8 cellular contexts compared by ENCODE assay signal in genomic region chr11:63837719-63838118, GRCh38. TPM values are rescaled to one million over a fixed set of nuclear protein-coding genes. Genes with fewer than 3 reads are reported as not detected.
DNase-seq lines count a peak whose midpoint lies in the region; ATAC-seq and TF ChIP-seq lines count a peak whose summit lies in the region.

No MANE protein-coding gene starts in this region.

- H3K36me3 Mint-ChIP-seq in H9 (ENCODE audit: insufficient read depth in 1 of 3, low read depth in 3 of 3): peaks cover 0 to 2% (median 2%) of the 10 kb centered on the region in 3 experiments; a peak in 3 of 7 replicates

- H3T11ph ChIP-seq in H9 (ENCODE audit: low read length): no peak overlapping the region

- H3K4ac ChIP-seq in H9 (ENCODE audit: low read depth, low read length): no peak overlapping the region

- peaks cover 50 to 57% of the 10 kb centered on the region in 2 experiments for H3K4me1 Mint-ChIP-seq in H9

- no peak overlapping the region for H2BK12ac ChIP-seq in H9 (ENCODE audit: insufficient read length, low read depth, low read length)

- H3K27me3 ChIP-seq in H9 (ENCODE audit: insufficient read depth, low read length) (no peaks in the 10 kb centered on the region), RWPE2 (ENCODE audit: insufficient read depth, poor library complexity, severe bottlenecking) (no peaks in the 10 kb centered on the region), fibroblast of lung (ENCODE audit: control insufficient read depth, insufficient read depth, low read length) (no peaks in the 10 kb centered on the region), smooth muscle cell (ENCODE audit: low read depth) (no peaks in the 10 kb centered on the region)

- H2BK20ac ChIP-seq in H9 (ENCODE audit: low read depth, low read length, poor library complexity, severe bottlenecking): no peak overlapping the region

- peak overlapping the region; percentile 74 to 76; a peak in 2 of 5 replicates for H3K4me3 Mint-ChIP-seq in H9

- H3K27ac Mint-ChIP-seq in H9: peak overlapping the region in 1 of 3 experiments; percentile 19; a peak in 2 of 7 replicates

- no peak overlapping the region for H3K9ac ChIP-seq in H9 (ENCODE audit: extremely low read depth, insufficient read length, low read length)
- H3K9ac ChIP-seq in fibroblast of lung (ENCODE audit: insufficient read depth, low read length): no peak overlapping the region
- no peak overlapping the region for H3K9ac ChIP-seq in smooth muscle cell (ENCODE audit: low read depth)

- no peak overlapping the region for H4K5ac ChIP-seq in H9 (ENCODE audit: insufficient read length, low read depth, low read length)

- H3K4me3 ChIP-seq in RWPE2 (ENCODE audit: severe bottlenecking): no peak overlapping the region
- no peak overlapping the region for H3K4me3 ChIP-seq in fibroblast of lung (replicated peaks in 1 of 4; ENCODE audit: control extremely low read depth in 1 of 4, insufficient read depth in 1 of 4, low read depth in 3 of 4, low read length in 4 of 4)
- H3K4me3 ChIP-seq in smooth muscle cell: no peak overlapping the region

- H3K23ac ChIP-seq in H9 (ENCODE audit: insufficient read length, low read depth, low read length): no peak overlapping the region

- H3K9me3 Mint-ChIP-seq in H9: peaks cover 0 to 4% of the 10 kb centered on the region in 2 experiments; a peak in 1 of 5 replicates

- no peak overlapping the region for H3K27ac ChIP-seq in H9 (ENCODE audit: insufficient read length, low read depth, low read length)
- peak overlapping the region; percentile 64 for H3K27ac ChIP-seq in RWPE2 (ENCODE audit: poor library complexity, severe bottlenecking)
- no peak overlapping the region for H3K27ac ChIP-seq in fibroblast of lung (ENCODE audit: insufficient read depth, low read length)
- no peak overlapping the region for H3K27ac ChIP-seq in smooth muscle cell (ENCODE audit: low read depth)

- TF ChIP-seq CTCF in H9 (conservative IDR thresholded peaks at IDR 0.05): no peak
- no peak for TF ChIP-seq CTCF in RWPE2 (IDR thresholded peaks at IDR 0.05; ENCODE audit: poor library complexity, severe bottlenecking)
- no peak for TF ChIP-seq CTCF in fibroblast of lung (conservative IDR thresholded peaks at IDR 0.05 in 1 of 2, IDR thresholded peaks at IDR 0.05 in 1 of 2; ENCODE audit: low read depth in 1 of 2, low read length in 2 of 2)
- no peak for TF ChIP-seq CTCF in smooth muscle cell (IDR thresholded peaks at IDR 0.05; ENCODE audit: borderline replicate concordance, insufficient read depth, poor library complexity, severe bottlenecking)

- H4K20me1 ChIP-seq in H9 (ENCODE audit: control insufficient read depth, insufficient read depth, insufficient read length): no peaks in the 10 kb centered on the region
- H4K20me1 ChIP-seq in fibroblast of lung (ENCODE audit: control insufficient read depth, extremely low read depth, insufficient read depth, low read length): no peaks in the 10 kb centered on the region
- peaks cover 35% of the 10 kb centered on the region for H4K20me1 ChIP-seq in smooth muscle cell (ENCODE audit: low read depth)

- H3K14ac ChIP-seq in H9 (ENCODE audit: insufficient read depth, low read length): no peak overlapping the region

- no peak overlapping the region for H3K18ac ChIP-seq in H9 (ENCODE audit: insufficient read length, low read depth, low read length)

- H3K23me2 ChIP-seq in H9 (ENCODE audit: insufficient read length, low read depth, low read length, poor library complexity, severe bottlenecking): peaks cover 15% of the 10 kb centered on the region

- H2BK15ac ChIP-seq in H9 (ENCODE audit: low read depth, low read length): no peak overlapping the region

- no peaks in the 10 kb centered on the region for H3F3A ChIP-seq in smooth muscle cell (ENCODE audit: low read depth)

- H3K4me2 ChIP-seq in H9 (ENCODE audit: insufficient read depth, insufficient read length, low read length): no peak overlapping the region
- H3K4me2 ChIP-seq in fibroblast of lung (ENCODE audit: extremely low read depth, insufficient read depth, low read length): peak overlapping the region; percentile 96
- peak overlapping the region; percentile 78 for H3K4me2 ChIP-seq in smooth muscle cell

- H3K79me2 ChIP-seq in H9 (ENCODE audit: insufficient read depth, low read length) (peaks cover 23% of the 10 kb centered on the region; the same call in 1 of the 2 replicates), fibroblast of lung (ENCODE audit: control insufficient read depth, insufficient read depth, low read length) (peaks cover 33% of the 10 kb centered on the region), smooth muscle cell (ENCODE audit: low read depth) (peaks cover 34% of the 10 kb centered on the region)

- no peak overlapping the region for H2AFZ ChIP-seq in H9 (ENCODE audit: low read length)
- no peak overlapping the region for H2AFZ ChIP-seq in fibroblast of lung (ENCODE audit: low read length)
- peak overlapping the region; percentile 29 for H2AFZ ChIP-seq in smooth muscle cell (ENCODE audit: low read depth)

- H3K79me1 ChIP-seq in H9 (ENCODE audit: insufficient read depth, low read depth, low read length, poor library complexity, severe bottlenecking): peaks cover 10% of the 10 kb centered on the region

- H3K56ac ChIP-seq in H9 (ENCODE audit: insufficient read length, low read depth, low read length): no peak overlapping the region

- H2BK5ac ChIP-seq in H9 (ENCODE audit: insufficient read length, low read length): no peak overlapping the region

- H3K27me3 Mint-ChIP-seq in H9 (ENCODE audit: low read depth): no peaks in the 10 kb centered on the region

- DNase-seq in H9: no peak
- DNase-seq in RWPE2 (ENCODE audit: low spot score): no peak
- no peak for DNase-seq in fibroblast of lung (ENCODE audit: low read depth in 2 of 2)
- no peak for DNase-seq in smooth muscle cell (lab: John Stamatoyannopoulos, UW; ENCODE audit: unreplicated experiment)
- no peak for DNase-seq in DMS114 treated with DMSO at 0.1 percent for 48 hours (lab: John Stamatoyannopoulos, UW; ENCODE audit: unreplicated experiment)
- DNase-seq in kidney glomerular epithelial cell (lab: John Stamatoyannopoulos, UW): no peak
- no peak for DNase-seq in GOT3 (lab: John Stamatoyannopoulos, UW)

- no peak overlapping the region for H4K8ac ChIP-seq in H9 (replicated peaks; ENCODE audit: insufficient read length, low read depth, low read length)

- peaks cover 9% of the 10 kb centered on the region for H3K4me1 ChIP-seq in H9 (ENCODE audit: insufficient read depth, low read length)
- H3K4me1 ChIP-seq in RWPE2 (ENCODE audit: insufficient read depth, poor library complexity, severe bottlenecking): peaks cover 14% of the 10 kb centered on the region
- peaks cover 9% of the 10 kb centered on the region for H3K4me1 ChIP-seq in fibroblast of lung (ENCODE audit: control insufficient read depth, extremely low read depth, insufficient read depth, low read length)
- peaks cover 25% of the 10 kb centered on the region for H3K4me1 ChIP-seq in smooth muscle cell (ENCODE audit: low read depth)

- H2BK120ac ChIP-seq in H9 (ENCODE audit: low read depth, low read length, poor library complexity, severe bottlenecking): no peak overlapping the region

- H3K9me3 ChIP-seq in H9 (ENCODE audit: control insufficient read depth, low read depth, low read length) (no peaks in the 10 kb centered on the region), RWPE2 (ENCODE audit: severe bottlenecking) (no peaks in the 10 kb centered on the region), fibroblast of lung (ENCODE audit: control insufficient read depth, insufficient read depth, low read depth, low read length) (no peaks in the 10 kb centered on the region), smooth muscle cell (replicated peaks; ENCODE audit: low read depth) (no peaks in the 10 kb centered on the region)

- ATAC-seq in RWPE2 (ENCODE audit: low read depth) (no peak), GM19452 (IDR thresholded peaks at IDR 0.05; ENCODE audit: unreplicated experiment) (no peak)

- peaks cover 9% of the 10 kb centered on the region; the same call in 1 of the 2 replicates for H3K36me3 ChIP-seq in RWPE2 (ENCODE audit: low read depth)
- H3K36me3 ChIP-seq in fibroblast of lung (ENCODE audit: control insufficient read depth, insufficient read depth, low read length): no peaks in the 10 kb centered on the region
- no peaks in the 10 kb centered on the region for H3K36me3 ChIP-seq in smooth muscle cell (ENCODE audit: low read depth)

- H2AK5ac ChIP-seq in H9 (ENCODE audit: insufficient read length, low read length): no peak overlapping the region

- no CpG with 5 or more reads among the region's 5 CpGs for WGBS in H9 (ENCODE audit: extremely low coverage, insufficient read length, low lambda C conversion rate)
- WGBS in smooth muscle cell (ENCODE audit: low lambda C conversion rate): 74% methylated on average over 5 of the region's 5 CpGs

- H4K91ac ChIP-seq in H9 (ENCODE audit: insufficient read length, low read depth, low read length): no peak overlapping the region

RNA-seq across cellular contexts. Expression of gene MARK2, which starts 1.2 kb away (rescaled TPM):
- total RNA-seq in H9 (2021) (45.7 and 49.6 TPM in 2 replicates), fibroblast of lung (5.4 and 6.4 TPM in 2 replicates), smooth muscle cell (14.2 and 16.9 TPM in 2 replicates)
- polyA plus RNA-seq in fibroblast of lung (12.3 and 16.8 TPM in 2 replicates), smooth muscle cell (23.3 and 32.4 TPM in 2 replicates)
- polyA plus RNA-seq in fibroblast of lung (2012): 10.2 and 13.6 TPM in 2 replicates
- polyA minus RNA-seq in fibroblast of lung (ENCODE audit: low replicate concordance): 6.4 and 13.5 TPM in 2 replicates

RNA-seq across cellular contexts. Expression of gene SPINDOC, which starts 24.5 kb away (rescaled TPM):
- total RNA-seq in H9 (2021) (121 TPM in 2 replicates), fibroblast of lung (10.7 and 10.8 TPM in 2 replicates), smooth muscle cell (13.6 and 15.3 TPM in 2 replicates)
- polyA plus RNA-seq in fibroblast of lung (10.9 and 13.9 TPM in 2 replicates), smooth muscle cell (12.1 and 13.7 TPM in 2 replicates)
- polyA plus RNA-seq in fibroblast of lung (2012): 15.7 and 22.1 TPM in 2 replicates
- 8.2 and 8.9 TPM in 2 replicates for polyA minus RNA-seq in fibroblast of lung (ENCODE audit: low replicate concordance)
